ENCODE assay signal across 8 cellular contexts in genomic region chr2:112534826-112535225, GRCh38.
"Had no signal": no experiment of that assay in that cellular context is flagged by ENCODE, and none has a peak within 500 bp of the region (broad histone marks: within the 10 kb centered on the region; RNA-seq: fewer than 3 reads in every experiment).

No MANE protein-coding gene starts in this region.

- H3K4me3 ChIP-seq: GM12878 had no signal

- FAIRE-seq: G401.6, GM12878, GM12891, GM12892, GM18507, GM19239 had no signal

- ATAC-seq: GM12878 had no signal

- DNase-seq: GDM1, GF-D8 had no signal
